ENCODE assay signal across 8 cellular contexts in genomic region chr13:21625366-21625765, GRCh38. TPM values are rescaled to one million over a fixed set of nuclear protein-coding genes. Genes with fewer than 3 reads are reported as not detected.
DNase-seq lines count a peak whose midpoint lies in the region; ATAC-seq and TF ChIP-seq lines count a peak whose summit lies in the region.

No MANE protein-coding gene starts in this region.

- no peak for TF ChIP-seq POLR2A in gastrocnemius medialis (IDR thresholded peaks at IDR 0.05)

- TF ChIP-seq CTCF in AG04450 (IDR thresholded peaks at IDR 0.05; ENCODE audit: low read depth, low read length): peak; percentile 66
- TF ChIP-seq CTCF in GM12865 (IDR thresholded peaks at IDR 0.05; ENCODE audit: insufficient read depth, low read depth, low read length, missing control alignments): peak; percentile 61
- TF ChIP-seq CTCF in lower lobe of right lung (IDR thresholded peaks at IDR 0.05): peak; percentile 34
- no peak for TF ChIP-seq CTCF in gastrocnemius medialis (IDR thresholded peaks at IDR 0.05 in 4 of 5, conservative IDR thresholded peaks at IDR 0.05 in 1 of 5)

- H3K9me3 ChIP-seq in AG04450 (ENCODE audit: control insufficient read depth, insufficient read depth, low read length): no peaks in the 10 kb centered on the region
- H3K9me3 ChIP-seq in lower lobe of right lung: no peaks in the 10 kb centered on the region
- no peaks in the 10 kb centered on the region for H3K9me3 ChIP-seq in gastrocnemius medialis

- H3K27ac ChIP-seq in AG04450 (ENCODE audit: low read depth, low read length): no peak overlapping the region
- no peak overlapping the region for H3K27ac ChIP-seq in lower lobe of right lung
- H3K27ac ChIP-seq in gastrocnemius medialis: no peak overlapping the region

- H3K27ac Mint-ChIP-seq in activated CD8-positive, alpha-beta memory T cell treated with anti-CD3 and anti-CD28 coated beads, Interleukin-2, amount 10 ng/mL, durations not matched to agents 7 days and 5 days: no peak overlapping the region

- H3K27me3 ChIP-seq in AG04450 (ENCODE audit: control insufficient read depth, insufficient read depth, low read length) (peaks cover 9% of the 10 kb centered on the region), lower lobe of right lung (ENCODE audit: low read depth) (no peaks in the 10 kb centered on the region), gastrocnemius medialis (no peaks in the 10 kb centered on the region)

- H3K4me1 ChIP-seq in lower lobe of right lung (no peaks in the 10 kb centered on the region), gastrocnemius medialis (no peaks in the 10 kb centered on the region)

- in situ Hi-C loops in gastrocnemius medialis (cut with MboI; ENCODE audit: low sequenced_read_pairs in 4 of 4): loop anchor here in 3 of 4 donors (25.0 kb wide), 3 partner anchors 662 to 1162 kb away; no protein-coding TSS in a partner anchor

- H3K36me3 ChIP-seq in lower lobe of right lung (no peaks in the 10 kb centered on the region), gastrocnemius medialis (no peaks in the 10 kb centered on the region)

- no peaks in the 10 kb centered on the region for H3K36me3 Mint-ChIP-seq in activated CD8-positive, alpha-beta memory T cell treated with anti-CD3 and anti-CD28 coated beads, Interleukin-2, amount 10 ng/mL, durations not matched to agents 7 days and 5 days

- intact Hi-C loops in lower lobe of right lung (cut with DNase I) (no loop called here), gastrocnemius medialis (cut with DNase I; ENCODE audit: low total_unique reads) (no loop called here)

- no peak overlapping the region for H3K4me3 ChIP-seq in AG04450 (ENCODE audit: low read depth, low read length)
- H3K4me3 ChIP-seq in GM12865 (ENCODE audit: low read depth, low read length): no peak overlapping the region
- H3K4me3 ChIP-seq in lower lobe of right lung: no peak overlapping the region
- H3K4me3 ChIP-seq in gastrocnemius medialis: no peak overlapping the region

- no peak for DNase-seq in AG04450 (ENCODE audit: low read depth, low spot score)
- peak; percentile 67 for DNase-seq in GM12865 (ENCODE audit: low read depth)
- peak; percentile 36 for DNase-seq in NCI-H2029 (lab: John Stamatoyannopoulos, UW)
- peak; percentile 50 for DNase-seq in amniotic epithelial cell (ENCODE audit: low read depth)
- no peak for DNase-seq in lower lobe of right lung
- DNase-seq in gastrocnemius medialis: no peak
- DNase-seq in activated CD8-positive, alpha-beta memory T cell treated with anti-CD3 and anti-CD28 coated beads, Interleukin-2, amount 10 ng/mL, durations not matched to agents 7 days and 5 days: no peak

- H3K27me3 Mint-ChIP-seq in activated CD8-positive, alpha-beta memory T cell treated with anti-CD3 and anti-CD28 coated beads, Interleukin-2, amount 10 ng/mL, durations not matched to agents 7 days and 5 days: peaks cover 12% of the 10 kb centered on the region

- H3K4me1 Mint-ChIP-seq in activated CD8-positive, alpha-beta memory T cell treated with anti-CD3 and anti-CD28 coated beads, Interleukin-2, amount 10 ng/mL, durations not matched to agents 7 days and 5 days: peaks cover 6% of the 10 kb centered on the region

- POLR2A ChIA-PET in AG04450 (lab: Yijun Ruan, JAX): no interaction called here

- H3K9me3 Mint-ChIP-seq in activated CD8-positive, alpha-beta memory T cell treated with anti-CD3 and anti-CD28 coated beads, Interleukin-2, amount 10 ng/mL, durations not matched to agents 7 days and 5 days (ENCODE audit: low read depth): no peaks in the 10 kb centered on the region

- H3K4me3 Mint-ChIP-seq in activated CD8-positive, alpha-beta memory T cell treated with anti-CD3 and anti-CD28 coated beads, Interleukin-2, amount 10 ng/mL, durations not matched to agents 7 days and 5 days: no peak overlapping the region

- peak in 1 of 2 donors; percentile 55 for ATAC-seq in lower lobe of right lung
- ATAC-seq in gastrocnemius medialis: no peak
- ATAC-seq in activated CD8-positive, alpha-beta memory T cell treated with anti-CD3 and anti-CD28 coated beads, Interleukin-2, amount 10 ng/mL, durations not matched to agents 7 days and 5 days: no peak
- no peak for ATAC-seq in GM21717 (IDR thresholded peaks at IDR 0.05; ENCODE audit: unreplicated experiment)

- CTCF ChIA-PET in AG04450 (lab: Charles Lee): interaction anchor here (0.6 to 1.1 kb wide), 9 partner anchors 9 to 1396 kb away, joined by 3 to 11 read pairs (median 4); no protein-coding TSS in a partner anchor
- CTCF ChIA-PET in activated CD8-positive, alpha-beta memory T cell treated with anti-CD3 and anti-CD28 coated beads, Interleukin-2, amount 10 ng/mL, durations not matched to agents 7 days and 5 days (lab: Charles Lee): interaction anchor here (0.7 kb wide), 1 partner anchor 16 kb away, joined by 3 read pairs; no protein-coding TSS in a partner anchor

RNA-seq across cellular contexts. Expression of gene MICU2, which starts 21.4 kb away (rescaled TPM):
- polyA plus RNA-seq in AG04450 (2011; rRNA removed): 33.3 and 42.1 TPM in 2 replicates
- 10.3 and 18.4 TPM in 2 replicates for polyA minus RNA-seq in AG04450 (2011; rRNA and poly(A)+ RNA removed)
- total RNA-seq in lower lobe of right lung: 34.8 TPM
- total RNA-seq in gastrocnemius medialis: 100 to 1,000 TPM in 2 of 4 donors, 10 to 100 TPM in 2; 83.6 to 126 (median 106) TPM
- total RNA-seq in activated CD8-positive, alpha-beta memory T cell treated with anti-CD3 and anti-CD28 coated beads, Interleukin-2, amount 10 ng/mL, durations not matched to agents 7 days and 5 days: 10 to 100 TPM; 34.6 to 35.1 TPM

RNA-seq across cellular contexts. Expression of gene FGF9, which starts 45.5 kb away (rescaled TPM):
- polyA plus RNA-seq in AG04450 (2011; rRNA removed): 0.12 and 0.26 TPM in 2 replicates
- polyA minus RNA-seq in AG04450 (2011; rRNA and poly(A)+ RNA removed): 0.23 and 0.48 TPM in 2 replicates
- 1.6 TPM for total RNA-seq in lower lobe of right lung
- under 1 TPM in 3 of 4 donors, not detected in 1; 0.16 to 0.38 (median 0.25) TPM for total RNA-seq in gastrocnemius medialis
- total RNA-seq in activated CD8-positive, alpha-beta memory T cell treated with anti-CD3 and anti-CD28 coated beads, Interleukin-2, amount 10 ng/mL, durations not matched to agents 7 days and 5 days: under 1 TPM; 0.89 to 0.99 TPM

Comparison
In these comparisons a context has a peak if more than half of its experiments do, and no peak if none do; other contexts are left out.
1. DNase-seq: peak in GM12865 (single experiment), NCI-H2029 (single experiment) and amniotic epithelial cell (single experiment); none in AG04450 (single experiment), lower lobe of right lung (single experiment), gastrocnemius medialis (0 of 2) and activated CD8-positive, alpha-beta memory T cell treated with anti-CD3 and anti-CD28 coated beads, Interleukin-2, amount 10 ng/mL, durations not matched to agents 7 days and 5 days (single experiment).
2. CTCF ChIP-seq: peak in AG04450 (single experiment), GM12865 (single experiment) and lower lobe of right lung (single experiment); none in gastrocnemius medialis (0 of 5).